Comparison of ENCODE assay signal across 17 cellular contexts in the genomic region with DNA sequence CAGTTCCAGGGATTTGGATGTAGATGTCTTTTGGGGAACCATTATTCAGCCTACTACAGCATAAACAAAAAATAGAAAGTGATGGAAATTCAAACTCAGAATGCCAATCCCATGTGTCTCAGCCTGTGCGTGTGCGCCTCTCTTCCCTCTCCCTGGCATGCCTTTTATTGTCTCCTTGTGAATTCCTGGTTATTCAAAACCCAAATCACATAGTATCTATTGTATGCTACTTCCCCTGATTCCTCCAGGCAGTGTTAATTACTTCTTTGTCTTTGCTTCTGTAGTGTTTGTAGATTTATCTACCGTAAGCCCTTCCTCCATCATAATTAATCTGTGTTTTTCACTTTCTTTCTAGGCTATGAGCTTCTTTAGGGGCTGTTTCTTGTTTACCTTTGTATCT. TPM values are rescaled to one million over a fixed set of nuclear protein-coding genes. Genes with fewer than 3 reads are reported as not detected.
DNase-seq lines count a peak whose midpoint lies in the region; ATAC-seq, FAIRE-seq and TF ChIP-seq lines count a peak whose summit lies in the region.
"Had no signal": no experiment of that assay in that cellular context is flagged by ENCODE, and none has a peak within 500 bp of the region (broad histone marks: within the 10 kb centered on the region; RNA-seq: fewer than 3 reads in every experiment).

No MANE protein-coding gene starts in this region.

- H2BK12ac ChIP-seq in H9 (ENCODE audit: insufficient read length, low read depth, low read length), result no peak overlapping the region

- no peak overlapping the region for H2BK15ac ChIP-seq in H9 (ENCODE audit: low read depth, low read length)

- no peaks in the 10 kb centered on the region for H3K36me3 ChIP-seq in mammary epithelial cell (ENCODE audit: insufficient read depth, low read length)

- H3K27ac ChIP-seq in H9 (ENCODE audit: insufficient read length, low read depth, low read length), result no peak overlapping the region
- H3K27ac ChIP-seq in dorsolateral prefrontal cortex, result peak overlapping the region in 41 of 59 donors; percentile 1 to 75 (median 40)
- H3K27ac ChIP-seq in mammary epithelial cell (ENCODE audit: insufficient read depth, low read depth, low read length), result no peak overlapping the region

- H3K4ac ChIP-seq in H9 (ENCODE audit: low read depth, low read length), result no peak overlapping the region

- H3K4me1 Mint-ChIP-seq in H9, result peaks cover 13 to 22% of the 10 kb centered on the region in 2 experiments
- H3K4me1 Mint-ChIP-seq in naive thymus-derived CD8-positive, alpha-beta T cell, result peaks cover 15 to 24% (median 20%) of the 10 kb centered on the region in 4 donors

- no peak for ATAC-seq in naive thymus-derived CD8-positive, alpha-beta T cell
- ATAC-seq: SK-N-SH treated with all-trans-retinoic acid at 6 μM for 48 hours had no signal

- no peak overlapping the region for H2BK20ac ChIP-seq in H9 (ENCODE audit: low read depth, low read length, poor library complexity, severe bottlenecking)

- H3K23ac ChIP-seq in H9 (ENCODE audit: insufficient read length, low read depth, low read length), result no peak overlapping the region

- no CpG with 5 or more reads among the region's 3 CpGs for WGBS in H9 (ENCODE audit: extremely low coverage, insufficient read length, low lambda C conversion rate)
- WGBS in mammary epithelial cell (ENCODE audit: low coverage, missing lambda C conversion rate), result 95% methylated on average over 3 of the region's 3 CpGs

- H3K18ac ChIP-seq in H9 (ENCODE audit: insufficient read length, low read depth, low read length), result no peak overlapping the region

- H3K4me2 ChIP-seq in H9 (ENCODE audit: insufficient read depth, insufficient read length, low read length) (no peak overlapping the region), mammary epithelial cell (ENCODE audit: insufficient read depth, low read depth, low read length) (no peak overlapping the region)

- no peak overlapping the region for H3T11ph ChIP-seq in H9 (ENCODE audit: low read length)

- H3K9me3 ChIP-seq in H9 (ENCODE audit: control insufficient read depth, low read depth, low read length), result no peaks in the 10 kb centered on the region
- H3K9me3 ChIP-seq in mammary epithelial cell (replicated peaks; ENCODE audit: insufficient read depth, low read length), result no peaks in the 10 kb centered on the region
- H3K9me3 ChIP-seq: Caco-2 had no signal

- DNase-seq in GM18507 (ENCODE audit: extremely low spot score, insufficient read length, low read depth) (no peak), H9 (no peak), dorsolateral prefrontal cortex (no peak), pons (ENCODE audit: low spot score) (peak; percentile 70), mammary epithelial cell (no peak), dedifferentiated amniotic fluid mesenchymal stem cell (ENCODE audit: extremely low spot score) (no peak)
- no peak for DNase-seq in naive thymus-derived CD8-positive, alpha-beta T cell
- DNase-seq: Caco-2; CD4-positive, alpha-beta T cell; GOT3; KG1; NCI-H1105 treated with DMSO at 0.1 percent for 48 hours; NCI-H1694 treated with DMSO at 0.1 percent for 48 hours; NCI-H748 treated with DMSO at 0.1 percent for 48 hours; SHP77 had no signal

- no peak overlapping the region for H3K56ac ChIP-seq in H9 (ENCODE audit: insufficient read length, low read depth, low read length)

- CTCF ChIA-PET in mammary epithelial cell (lab: Charles Lee; ENCODE audit: low non-redundant PET), result no interaction called here

- H4K5ac ChIP-seq in H9 (ENCODE audit: insufficient read length, low read depth, low read length), result no peak overlapping the region

- H3K4me1 ChIP-seq in H9 (ENCODE audit: insufficient read depth, low read length), result no peaks in the 10 kb centered on the region; the same call in 1 of the 2 replicates
- no peaks in the 10 kb centered on the region for H3K4me1 ChIP-seq in mammary epithelial cell (ENCODE audit: insufficient read depth, low read length)
- H3K4me1 ChIP-seq: Caco-2 had no signal

- no peak overlapping the region for H3K14ac ChIP-seq in H9 (ENCODE audit: insufficient read depth, low read length)

- no peak overlapping the region for H4K91ac ChIP-seq in H9 (ENCODE audit: insufficient read length, low read depth, low read length)

- H3K4me3 ChIP-seq in dorsolateral prefrontal cortex, result peak overlapping the region in 5 of 59 donors; percentile 0 to 23 (median 2)
- no peak overlapping the region for H3K4me3 ChIP-seq in mammary epithelial cell (replicated peaks in 1 of 3; ENCODE audit: insufficient read depth in 1 of 3, low read depth in 2 of 3, low read length in 3 of 3)

- peak overlapping the region in 2 of 3 experiments; percentile 0 to 15; a peak in 5 of 7 replicates for H3K27ac Mint-ChIP-seq in H9
- no peak overlapping the region for H3K27ac Mint-ChIP-seq in naive thymus-derived CD8-positive, alpha-beta T cell
- H3K27ac Mint-ChIP-seq: CD4-positive, alpha-beta T cell had no signal

- no peak overlapping the region for H4K8ac ChIP-seq in H9 (replicated peaks; ENCODE audit: insufficient read length, low read depth, low read length)

- dilution Hi-C loops in mammary epithelial cell (cut with HindIII; ENCODE audit: low sequenced_read_pairs), result no loop called here

- no peaks in the 10 kb centered on the region for H3K79me1 ChIP-seq in H9 (ENCODE audit: insufficient read depth, low read depth, low read length, poor library complexity, severe bottlenecking)

- peak; percentile 12 for FAIRE-seq in GM18507 (lab: Jason Lieb, UNC)
- FAIRE-seq: G401.6 had no signal

- H3K27me3 Mint-ChIP-seq in H9 (ENCODE audit: low read depth), result no peaks in the 10 kb centered on the region
- no peaks in the 10 kb centered on the region for H3K27me3 Mint-ChIP-seq in naive thymus-derived CD8-positive, alpha-beta T cell
- H3K27me3 Mint-ChIP-seq: CD4-positive, alpha-beta T cell had no signal

- no peak overlapping the region for H2BK5ac ChIP-seq in H9 (ENCODE audit: insufficient read length, low read length)

- no peak overlapping the region for H2BK120ac ChIP-seq in H9 (ENCODE audit: low read depth, low read length, poor library complexity, severe bottlenecking)

- no peak overlapping the region for H2AK5ac ChIP-seq in H9 (ENCODE audit: insufficient read length, low read length)

- BruUV-seq in mammary epithelial cell (replicated peaks; lab: Mats Ljungman, UMichigan), result no TSS peak

- in situ Hi-C loops in mammary epithelial cell (cut with MboI; ENCODE audit: low sequenced_read_pairs in 2 of 2), result no loop called here

- H3K36me3 Mint-ChIP-seq in H9 (ENCODE audit: insufficient read depth in 1 of 3, low read depth in 3 of 3), result peaks cover 0 to 3% (median 0%) of the 10 kb centered on the region in 3 experiments; a peak in 2 of 7 replicates
- H3K36me3 Mint-ChIP-seq in naive thymus-derived CD8-positive, alpha-beta T cell, result peaks cover 20 to 69% (median 63%) of the 10 kb centered on the region in 3 donors

- TF ChIP-seq CTCF in H9 (conservative IDR thresholded peaks at IDR 0.05) (no peak), dorsolateral prefrontal cortex (IDR thresholded peaks at IDR 0.05 in 54 of 56, conservative IDR thresholded peaks at IDR 0.05 in 2 of 56; ENCODE audit: low read depth in 1 of 56, partially characterized antibody in 56 of 56) (no peak), mammary epithelial cell (conservative IDR thresholded peaks at IDR 0.05 in 1 of 2, IDR thresholded peaks at IDR 0.05 in 1 of 2; ENCODE audit: extremely low read depth in 1 of 2, insufficient read depth in 1 of 2, low read depth in 1 of 2, low read length in 2 of 2) (no peak)

- H3K9ac ChIP-seq in H9 (ENCODE audit: extremely low read depth, insufficient read length, low read length) (no peak overlapping the region), mammary epithelial cell (ENCODE audit: insufficient read depth, low read length) (no peak overlapping the region)

- H3K9me3 Mint-ChIP-seq in H9, result no peaks in the 10 kb centered on the region
- peaks cover 0 to 1% (median 0%) of the 10 kb centered on the region in 9 donors for H3K9me3 Mint-ChIP-seq in naive thymus-derived CD8-positive, alpha-beta T cell
- H3K9me3 Mint-ChIP-seq: CD4-positive, alpha-beta T cell had no signal

- H4K20me1 ChIP-seq in H9 (ENCODE audit: control insufficient read depth, insufficient read depth, insufficient read length) (no peaks in the 10 kb centered on the region), mammary epithelial cell (ENCODE audit: insufficient read depth, low read length) (no peaks in the 10 kb centered on the region)

- no peak overlapping the region for H2AFZ ChIP-seq in H9 (ENCODE audit: low read length)
- no peak overlapping the region for H2AFZ ChIP-seq in mammary epithelial cell (ENCODE audit: low read depth, low read length)

- intact Hi-C loops in dorsolateral prefrontal cortex (cut with DNase I), result loop anchor here in 1 of 2 donors (5.0 kb wide), 1 partner anchor 37 kb away; a partner anchor contains a TSS
- intact Hi-C loops in mammary epithelial cell (cut with micrococcal nuclease), result no loop called here

- no peak overlapping the region for H3K4me3 Mint-ChIP-seq in H9
- H3K4me3 Mint-ChIP-seq in naive thymus-derived CD8-positive, alpha-beta T cell, result no peak overlapping the region
- H3K4me3 Mint-ChIP-seq: CD4-positive, alpha-beta T cell had no signal

- H3K27me3 ChIP-seq in H9 (ENCODE audit: insufficient read depth, low read length), result no peaks in the 10 kb centered on the region
- no peaks in the 10 kb centered on the region for H3K27me3 ChIP-seq in dorsolateral prefrontal cortex
- no peaks in the 10 kb centered on the region for H3K27me3 ChIP-seq in mammary epithelial cell (ENCODE audit: insufficient read depth, low read length)

- H3K79me2 ChIP-seq in H9 (ENCODE audit: insufficient read depth, low read length) (no peaks in the 10 kb centered on the region), mammary epithelial cell (ENCODE audit: insufficient read depth, low read length) (no peaks in the 10 kb centered on the region)

- POLR2A ChIA-PET in naive thymus-derived CD8-positive, alpha-beta T cell (lab: Charles Lee), result no interaction called here

- H3K23me2 ChIP-seq in H9 (ENCODE audit: insufficient read length, low read depth, low read length, poor library complexity, severe bottlenecking), result no peaks in the 10 kb centered on the region

RNA-seq across cellular contexts. Expression of a gene that starts 38.9 kb away (rescaled TPM):
- total RNA-seq in H9 (2021), result 23.0 and 24.9 TPM in 2 replicates
- total RNA-seq in dorsolateral prefrontal cortex, result 10 to 100 TPM; 36.7 to 99.9 (median 61.0) TPM
- total RNA-seq in mammary epithelial cell, result 10 to 100 TPM; 43.3 to 52.1 TPM
- polyA plus RNA-seq in mammary epithelial cell, result 12.1 TPM
- polyA minus RNA-seq in mammary epithelial cell, result 63.2 TPM
- total RNA-seq in naive thymus-derived CD8-positive, alpha-beta T cell, result 10 to 100 TPM; 53.5 to 55.6 TPM
- polyA plus RNA-seq in naive thymus-derived CD8-positive, alpha-beta T cell, result 10 to 100 TPM; 13.7 to 20.4 (median 14.8) TPM

Comparison
In these comparisons a context has a peak if more than half of its experiments do, and no peak if none do; other contexts are left out.
1. H3K27ac ChIP-seq: peak in dorsolateral prefrontal cortex (41 of 59); none in H9 (single experiment) and mammary epithelial cell (single experiment).
2. H3K27ac Mint-ChIP-seq: peak in H9 (2 of 3); none in naive thymus-derived CD8-positive, alpha-beta T cell (0 of 10).